15 cellular contexts compared by ENCODE assay signal in genomic region chr2:217466104-217466503, GRCh38.
DNase-seq lines count a peak whose midpoint lies in the region; ATAC-seq and TF ChIP-seq lines count a peak whose summit lies in the region.
"Had no signal": no experiment of that assay in that cellular context is flagged by ENCODE, and none has a peak within 500 bp of the region (broad histone marks: within the 10 kb centered on the region; RNA-seq: fewer than 3 reads in every experiment).

No MANE protein-coding gene starts in this region.

- H3K18ac ChIP-seq in trophoblast cell (ENCODE audit: low read length), result no peak overlapping the region

- H4K8ac ChIP-seq in trophoblast cell (ENCODE audit: low read depth, low read length), result no peak overlapping the region

- H3K4me2 ChIP-seq in trophoblast cell (ENCODE audit: low read length), result no peak overlapping the region

- H3K79me1 ChIP-seq in trophoblast cell (ENCODE audit: low read length), result no peaks in the 10 kb centered on the region

- H2AFZ ChIP-seq in trophoblast cell (ENCODE audit: insufficient read depth, low read length, poor library complexity), result no peak overlapping the region
- H2AFZ ChIP-seq: GM23248 had no signal

- H3K23ac ChIP-seq in trophoblast cell (ENCODE audit: low read length), result no peak overlapping the region

- H3K27ac ChIP-seq in esophagus muscularis mucosa (replicated peaks in 1 of 4) (no peak overlapping the region), trophoblast cell (ENCODE audit: low read depth, low read length) (no peak overlapping the region), vagina (peak overlapping the region; percentile 52)
- H3K27ac ChIP-seq: BLaER1 treated with 17β-estradiol and CSF1 and Interleukin-3, amounts not matched to agents 10 nM and 100 nM; GM23248; HL-60 had no signal

- H3K27me3 ChIP-seq in esophagus muscularis mucosa (no peaks in the 10 kb centered on the region), trophoblast cell (ENCODE audit: insufficient read depth, low read length) (no peaks in the 10 kb centered on the region), vagina (no peaks in the 10 kb centered on the region)

- DNase-seq in esophagus muscularis mucosa (ENCODE audit: extremely low spot score) (peak; percentile 45), myocyte (ENCODE audit: low read depth) (peak; percentile 72), trophoblast cell (peak; percentile 72 to 90), vagina (ENCODE audit: extremely low spot score in 2 of 2) (no peak), NCI-H748 (lab: John Stamatoyannopoulos, UW; ENCODE audit: unreplicated experiment) (no peak)
- DNase-seq: Calu3; CD8-positive, alpha-beta T cell; DND-41; GDM1; GM23248 had no signal

- no peak overlapping the region for H4K91ac ChIP-seq in trophoblast cell (ENCODE audit: low read depth, low read length)

- H2BK5ac ChIP-seq in trophoblast cell (ENCODE audit: low read depth, low read length, poor library complexity), result no peak overlapping the region

- no peak for TF ChIP-seq POLR2A in esophagus muscularis mucosa (IDR thresholded peaks at IDR 0.05; ENCODE audit: low read depth)
- no peak for TF ChIP-seq POLR2A in vagina (IDR thresholded peaks at IDR 0.05)

- ATAC-seq in HG02610 (IDR thresholded peaks at IDR 0.05; ENCODE audit: unreplicated experiment) (no peak), HG03175 (IDR thresholded peaks at IDR 0.05; ENCODE audit: unreplicated experiment) (no peak)
- ATAC-seq: CD8-positive, alpha-beta T cell had no signal

- WGBS in esophagus muscularis mucosa, result 100% methylated on average over 4 of the region's 4 CpGs
- WGBS in trophoblast cell (ENCODE audit: extremely low coverage, insufficient coverage, insufficient read length), result no CpG with 5 or more reads among the region's 4 CpGs

- no peak overlapping the region for H3K9ac ChIP-seq in trophoblast cell (ENCODE audit: low read length)
- H3K9ac ChIP-seq: BLaER1 treated with 17β-estradiol and CSF1 and Interleukin-3, amounts not matched to agents 10 nM and 100 nM; GM23248 had no signal

- H3K79me2 ChIP-seq in trophoblast cell (ENCODE audit: control insufficient read depth, insufficient read depth, low read length, poor library complexity), result no peaks in the 10 kb centered on the region

- TF ChIP-seq EP300 in esophagus muscularis mucosa (IDR thresholded peaks at IDR 0.05), result no peak

- no peak overlapping the region for H3K14ac ChIP-seq in trophoblast cell (ENCODE audit: low read length)

- no peak overlapping the region for H2BK120ac ChIP-seq in trophoblast cell (ENCODE audit: insufficient read depth, low read length, poor library complexity)

- H3K4ac ChIP-seq in trophoblast cell (ENCODE audit: low read depth, low read length), result no peak overlapping the region

- H2AK5ac ChIP-seq in trophoblast cell (ENCODE audit: low read length), result no peak overlapping the region

- H4K12ac ChIP-seq in trophoblast cell (ENCODE audit: low read depth, low read length), result no peak overlapping the region

- intact Hi-C loops in esophagus muscularis mucosa (cut with DNase I), result no loop called here
- intact Hi-C loops in vagina (cut with DNase I), result no loop called here

- peaks cover 0 to 15% (median 8%) of the 10 kb centered on the region in 4 donors for H3K4me1 ChIP-seq in esophagus muscularis mucosa
- H3K4me1 ChIP-seq in trophoblast cell (ENCODE audit: control insufficient read depth in 1 of 2, insufficient read depth in 2 of 2, low read length in 2 of 2), result peaks cover 0 to 2% of the 10 kb centered on the region in 2 experiments
- H3K4me1 ChIP-seq in vagina, result peaks cover 21% of the 10 kb centered on the region
- H3K4me1 ChIP-seq: HAP-1 had no signal

- H2BK12ac ChIP-seq in trophoblast cell (ENCODE audit: low read length), result no peak overlapping the region

- no peaks in the 10 kb centered on the region for H3K9me3 ChIP-seq in esophagus muscularis mucosa
- no peaks in the 10 kb centered on the region for H3K9me3 ChIP-seq in trophoblast cell (ENCODE audit: insufficient read depth, low read depth, low read length)
- no peaks in the 10 kb centered on the region for H3K9me3 ChIP-seq in vagina
- H3K9me3 ChIP-seq: BLaER1 treated with 17β-estradiol and CSF1 and Interleukin-3, amounts not matched to agents 10 nM and 100 nM; HAP-1 had no signal

- H3K4me3 ChIP-seq in esophagus muscularis mucosa (no peak overlapping the region), trophoblast cell (ENCODE audit: low read depth, low read length) (no peak overlapping the region), vagina (no peak overlapping the region)
- H3K4me3 ChIP-seq: BLaER1 treated with 17β-estradiol and CSF1 and Interleukin-3, amounts not matched to agents 10 nM and 100 nM; GM23248; HAP-1 had no signal

- TF ChIP-seq CTCF in esophagus muscularis mucosa (IDR thresholded peaks at IDR 0.05) (no peak), vagina (IDR thresholded peaks at IDR 0.05) (no peak)

- no peaks in the 10 kb centered on the region for H3K36me3 ChIP-seq in esophagus muscularis mucosa
- H3K36me3 ChIP-seq in trophoblast cell (ENCODE audit: control insufficient read depth in 1 of 2, insufficient read depth in 2 of 2, low read length in 2 of 2), result no peaks in the 10 kb centered on the region
- H3K36me3 ChIP-seq in vagina, result no peaks in the 10 kb centered on the region
- H3K36me3 ChIP-seq: BLaER1 treated with 17β-estradiol and CSF1 and Interleukin-3, amounts not matched to agents 10 nM and 100 nM; HAP-1 had no signal

Comparison
In these comparisons a context has a peak if more than half of its experiments do, and no peak if none do; other contexts are left out.
1. DNase-seq: peak in esophagus muscularis mucosa (single experiment), myocyte (single experiment) and trophoblast cell (2 of 2); none in vagina (0 of 2) and NCI-H748 (single experiment).